27 cellular contexts compared by ENCODE assay signal in the genomic region with DNA sequence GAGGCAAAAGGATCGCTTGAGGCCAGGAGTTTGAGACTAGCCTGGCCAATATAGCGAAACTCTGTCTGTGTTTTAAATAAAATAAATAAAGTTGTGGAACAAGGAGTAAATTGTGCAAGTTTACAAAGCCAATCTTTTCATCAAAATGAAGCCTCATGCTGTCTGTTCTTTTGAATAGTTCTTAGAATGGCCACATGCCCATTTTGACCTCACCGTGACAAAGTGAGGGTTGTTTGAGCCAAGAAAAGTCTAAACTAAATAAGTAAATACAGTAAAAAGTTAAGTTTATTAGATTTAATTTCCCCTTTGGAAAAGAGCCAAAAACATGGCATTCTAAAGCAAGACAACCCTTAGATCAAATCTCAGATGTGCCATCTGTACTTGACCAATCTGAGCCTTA.
"Had no signal": no experiment of that assay in that cellular context is flagged by ENCODE, and none has a peak within 500 bp of the region (broad histone marks: within the 10 kb centered on the region; RNA-seq: fewer than 3 reads in every experiment).

No MANE protein-coding gene starts in this region.

- H3K36me3 ChIP-seq: ascending aorta, cardiac muscle cell, WERI-Rb-1 had no signal

- H3K27me3 ChIP-seq: ascending aorta, cardiac muscle cell had no signal

- H3K4me3 ChIP-seq: ascending aorta, cardiac muscle cell had no signal

- H3K9me3 ChIP-seq: ascending aorta had no signal

- DNase-seq: activated CD4-positive, alpha-beta T cell treated with anti-CD3 and anti-CD28 coated beads for 1 hour; activated CD4-positive, alpha-beta T cell treated with anti-CD3 and anti-CD28 coated beads for 36 hours; activated CD4-positive, alpha-beta T cell treated with anti-CD3 and anti-CD28 coated beads for 48 hours; activated CD4-positive, alpha-beta T cell treated with anti-CD3 and anti-CD28 coated beads, Interleukin-2, amount 10 ng/mL, durations not matched to agents 7 days and 5 days; activated CD4-positive, alpha-beta T cell treated with anti-CD3 and anti-CD28 coated beads, Interleukin-2, amount 50 U/mL, for 48 hours; activated CD4-positive, CD25-positive, alpha-beta regulatory T cell; activated CD8-positive, alpha-beta memory T cell treated with anti-CD3 and anti-CD28 coated beads, Interleukin-2, amount 50 U/mL, for 48 hours; activated CD8-positive, alpha-beta T cell treated with anti-CD3 and anti-CD28 coated beads for 36 hours; activated effector memory CD4-positive, alpha-beta T cell treated with Interleukin-2 at 50 U/mL for 16 hours; activated gamma-delta T cell; activated naive CD4-positive, alpha-beta T cell treated with anti-CD3 and anti-CD28 coated beads, Interleukin-2, amount 10 ng/mL, durations not matched to agents 7 days and 5 days; activated naive CD4-positive, alpha-beta T cell treated with Interleukin-2 at 50 U/mL for 16 hours; activated naive CD8-positive, alpha-beta T cell treated with anti-CD3 and anti-CD28 coated beads, Interleukin-2, amount 10 ng/mL, durations not matched to agents 7 days and 5 days; activated naive CD8-positive, alpha-beta T cell treated with anti-CD3 and anti-CD28 coated beads, Interleukin-2, amount 50 U/mL, for 24 hours; activated T-cell treated with anti-CD3 and anti-CD28 coated beads, Interleukin-2, amount 50 U/mL, for 24 hours; activated T-cell treated with anti-CD3 and anti-CD28 coated beads, Interleukin-2, amount 50 U/mL, for 48 hours; amygdala; anterior cingulate cortex; caudate nucleus; cerebellar nuclear complex; T-helper 2 cell; T-helper 9 cell; WERI-Rb-1 had no signal

- H3K27ac ChIP-seq: ascending aorta, cardiac muscle cell, WERI-Rb-1 had no signal

- H3K4me1 ChIP-seq: ascending aorta had no signal

- ATAC-seq: activated CD4-positive, alpha-beta T cell treated with anti-CD3 and anti-CD28 coated beads for 36 hours; activated CD4-positive, CD25-positive, alpha-beta regulatory T cell treated with anti-CD3 and anti-CD28 coated beads, Interleukin-2, amount 50 U/mL, for 24 hours; activated CD8-positive, alpha-beta T cell treated with anti-CD3 and anti-CD28 coated beads for 36 hours; activated naive CD8-positive, alpha-beta T cell treated with anti-CD3 and anti-CD28 coated beads, Interleukin-2, amount 50 U/mL, for 24 hours; WTC11 had no signal
